ENCODE assay signal across 1 cellular context in genomic region chr16:12833939-12834338, GRCh38.
TF ChIP-seq lines count a peak whose summit lies in the region.

No MANE protein-coding gene starts in this region.

TF ChIP-seq in GM23338, 12 proteins besides CTCF, POLR2A, EP300 and RAD21 (continued from another document):
- TF ChIP-seq ZNF462 (CRISPR knock-in tag; IDR thresholded peaks at IDR 0.05), result no peak
- TF ChIP-seq NANOG (IDR thresholded peaks at IDR 0.05; ENCODE audit: borderline replicate concordance), result no peak
